1 cellular context compared by ENCODE assay signal in the genomic region with DNA sequence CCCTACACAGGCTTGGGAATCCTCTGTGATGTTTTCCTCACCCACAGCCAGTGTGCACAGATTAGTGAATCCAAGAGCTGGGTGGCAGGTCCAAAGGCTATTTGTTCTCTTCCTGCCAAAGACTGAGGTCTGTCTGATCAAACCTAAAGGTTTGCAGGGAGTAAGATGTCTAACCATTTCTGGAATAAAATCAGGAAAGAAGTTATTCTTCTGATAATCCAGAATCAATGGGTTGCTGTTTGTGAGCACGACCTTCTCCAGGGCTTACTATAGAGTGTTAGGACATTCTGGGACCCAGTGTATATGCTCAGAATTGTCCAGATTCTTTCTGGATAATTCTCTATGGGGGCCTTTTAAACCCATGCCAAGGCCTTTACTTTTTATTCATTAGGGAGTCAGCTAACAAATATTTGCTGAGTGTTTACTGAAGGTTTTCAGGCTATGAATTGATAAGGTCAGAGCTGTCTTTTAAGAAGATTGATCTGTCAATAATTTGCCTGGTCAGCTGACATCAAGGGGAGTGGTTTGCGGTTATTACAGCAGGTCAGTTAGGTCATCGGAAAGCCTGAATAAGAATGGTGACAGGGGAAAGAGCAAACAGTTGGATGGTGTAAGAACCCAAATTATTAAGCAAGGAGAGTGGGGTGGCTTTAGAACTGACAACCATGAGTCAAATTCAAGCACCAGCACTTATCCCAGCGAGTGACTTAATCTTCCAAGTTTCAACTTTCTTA.
TF ChIP-seq lines count a peak whose summit lies in the region.

No MANE protein-coding gene starts in this region.

TF ChIP-seq in HepG2, 621 proteins besides CTCF, POLR2A, EP300 and RAD21 (continued from another document and continues in another):
- TF ChIP-seq TCF7L2 (IDR thresholded peaks at IDR 0.05; ENCODE audit: low read depth, low read length) (peak; percentile 74; the same call in 1 of the 2 replicates), SMARCC2 (IDR thresholded peaks at IDR 0.05) (no peak), ZFP36L2 (CRISPR knock-in tag; IDR thresholded peaks at IDR 0.05) (no peak), ZNF24 (IDR thresholded peaks at IDR 0.05) (peak; percentile 22; the same call in 1 of the 2 replicates), FOXJ3 (CRISPR knock-in tag; IDR thresholded peaks at IDR 0.05; ENCODE audit: borderline replicate concordance) (peak; percentile 74; the same call in 1 of the 2 replicates), SOX5 (CRISPR knock-in tag; IDR thresholded peaks at IDR 0.05; ENCODE audit: borderline replicate concordance) (peak; percentile 88), MTF2 (CRISPR knock-in tag; IDR thresholded peaks at IDR 0.05; ENCODE audit: borderline replicate concordance) (no peak), SYNCRIP (IDR thresholded peaks at IDR 0.05; ENCODE audit: insufficient read depth, low read depth, low read length) (no peak), ZKSCAN1 (IDR thresholded peaks at IDR 0.05; ENCODE audit: low read length) (no peak), ZNF672 (CRISPR knock-in tag; IDR thresholded peaks at IDR 0.05) (no peak), ZNF839 (CRISPR knock-in tag; IDR thresholded peaks at IDR 0.05; ENCODE audit: borderline replicate concordance) (no peak), HDAC2 (CRISPR knock-in tag; IDR thresholded peaks at IDR 0.05) (peak; percentile 71), ZNF33B (CRISPR knock-in tag; IDR thresholded peaks at IDR 0.05) (no peak), ZNF607 (CRISPR knock-in tag; IDR thresholded peaks at IDR 0.05; ENCODE audit: borderline replicate concordance) (no peak), ISL2 (CRISPR knock-in tag; IDR thresholded peaks at IDR 0.05) (peak; percentile 97), ZNF263 (CRISPR knock-in tag; IDR thresholded peaks at IDR 0.05) (0 out of 2 replicates have a peak, but pooled peaks have one; percentile 2), ZNF614 (CRISPR knock-in tag; IDR thresholded peaks at IDR 0.05; ENCODE audit: borderline replicate concordance) (no peak; the same call in 1 of the 2 replicates), BRD4 (CRISPR knock-in tag; IDR thresholded peaks at IDR 0.05) (no peak), TOPORS (CRISPR knock-in tag; IDR thresholded peaks at IDR 0.05) (no peak), TEAD3 (CRISPR knock-in tag; optimal IDR thresholded peaks at IDR 0.05; ENCODE audit: borderline replicate concordance) (peak; percentile 58), ERF (CRISPR knock-in tag; IDR thresholded peaks at IDR 0.05) (peak; percentile 69; the same call in 1 of the 2 replicates), MAZ (IDR thresholded peaks at IDR 0.05; ENCODE audit: borderline replicate concordance, low read depth, low read length) (no peak), MAZ (CRISPR knock-in tag; IDR thresholded peaks at IDR 0.05; ENCODE audit: low read depth) (no peak), LCORL (IDR thresholded peaks at IDR 0.05) (peak; percentile 82), LCORL (CRISPR knock-in tag; IDR thresholded peaks at IDR 0.05) (peak; percentile 93), JDP2 (CRISPR knock-in tag; IDR thresholded peaks at IDR 0.05; ENCODE audit: borderline replicate concordance) (no peak), ZNF780A (CRISPR knock-in tag; IDR thresholded peaks at IDR 0.05) (no peak), ZNF557 (CRISPR knock-in tag; IDR thresholded peaks at IDR 0.05) (no peak), RFX5 (IDR thresholded peaks at IDR 0.05; ENCODE audit: low read depth, low read length) (no peak), SMAD3 (CRISPR knock-in tag; IDR thresholded peaks at IDR 0.05) (peak; percentile 53; the same call in 1 of the 2 replicates), ZNF891 (CRISPR knock-in tag; IDR thresholded peaks at IDR 0.05) (no peak), SPEN (CRISPR knock-in tag; IDR thresholded peaks at IDR 0.05; ENCODE audit: low read depth) (no peak), MATR3 (CRISPR knock-in tag; IDR thresholded peaks at IDR 0.05) (no peak), TSC22D2 (CRISPR knock-in tag; IDR thresholded peaks at IDR 0.05; ENCODE audit: borderline replicate concordance) (no peak), ZFP36L1 (CRISPR knock-in tag; IDR thresholded peaks at IDR 0.05) (no peak), KDM3A (CRISPR knock-in tag; IDR thresholded peaks at IDR 0.05; ENCODE audit: low read depth) (no peak), PAWR (CRISPR knock-in tag; IDR thresholded peaks at IDR 0.05; ENCODE audit: borderline replicate concordance) (no peak), ZNF335 (CRISPR knock-in tag; IDR thresholded peaks at IDR 0.05) (0 out of 2 replicates have a peak, but pooled peaks have one; percentile 49), MBNL3 (CRISPR knock-in tag; conservative IDR thresholded peaks at IDR 0.05) (no peak), ZSCAN29 (CRISPR knock-in tag; conservative IDR thresholded peaks at IDR 0.05) (peak; percentile 64; the same call in 1 of the 2 replicates), RORA (CRISPR knock-in tag; IDR thresholded peaks at IDR 0.05) (peak; percentile 40; the same call in 1 of the 2 replicates)
- TF ChIP-seq, protein P1, sequence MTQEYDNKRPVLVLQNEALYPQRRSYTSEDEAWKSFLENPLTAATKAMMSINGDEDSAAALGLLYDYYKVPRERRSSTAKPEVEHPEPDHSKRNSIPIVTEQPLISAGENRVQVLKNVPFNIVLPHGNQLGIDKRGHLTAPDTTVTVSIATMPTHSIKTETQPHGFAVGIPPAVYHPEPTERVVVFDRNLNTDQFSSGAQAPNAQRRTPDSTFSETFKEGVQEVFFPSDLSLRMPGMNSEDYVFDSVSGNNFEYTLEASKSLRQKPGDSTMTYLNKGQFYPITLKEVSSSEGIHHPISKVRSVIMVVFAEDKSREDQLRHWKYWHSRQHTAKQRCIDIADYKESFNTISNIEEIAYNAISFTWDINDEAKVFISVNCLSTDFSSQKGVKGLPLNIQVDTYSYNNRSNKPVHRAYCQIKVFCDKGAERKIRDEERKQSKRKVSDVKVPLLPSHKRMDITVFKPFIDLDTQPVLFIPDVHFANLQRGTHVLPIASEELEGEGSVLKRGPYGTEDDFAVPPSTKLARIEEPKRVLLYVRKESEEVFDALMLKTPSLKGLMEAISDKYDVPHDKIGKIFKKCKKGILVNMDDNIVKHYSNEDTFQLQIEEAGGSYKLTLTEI (CRISPR knock-in tag; conservative IDR thresholded peaks at IDR 0.05) = no peak
- TF ChIP-seq, protein P2, sequence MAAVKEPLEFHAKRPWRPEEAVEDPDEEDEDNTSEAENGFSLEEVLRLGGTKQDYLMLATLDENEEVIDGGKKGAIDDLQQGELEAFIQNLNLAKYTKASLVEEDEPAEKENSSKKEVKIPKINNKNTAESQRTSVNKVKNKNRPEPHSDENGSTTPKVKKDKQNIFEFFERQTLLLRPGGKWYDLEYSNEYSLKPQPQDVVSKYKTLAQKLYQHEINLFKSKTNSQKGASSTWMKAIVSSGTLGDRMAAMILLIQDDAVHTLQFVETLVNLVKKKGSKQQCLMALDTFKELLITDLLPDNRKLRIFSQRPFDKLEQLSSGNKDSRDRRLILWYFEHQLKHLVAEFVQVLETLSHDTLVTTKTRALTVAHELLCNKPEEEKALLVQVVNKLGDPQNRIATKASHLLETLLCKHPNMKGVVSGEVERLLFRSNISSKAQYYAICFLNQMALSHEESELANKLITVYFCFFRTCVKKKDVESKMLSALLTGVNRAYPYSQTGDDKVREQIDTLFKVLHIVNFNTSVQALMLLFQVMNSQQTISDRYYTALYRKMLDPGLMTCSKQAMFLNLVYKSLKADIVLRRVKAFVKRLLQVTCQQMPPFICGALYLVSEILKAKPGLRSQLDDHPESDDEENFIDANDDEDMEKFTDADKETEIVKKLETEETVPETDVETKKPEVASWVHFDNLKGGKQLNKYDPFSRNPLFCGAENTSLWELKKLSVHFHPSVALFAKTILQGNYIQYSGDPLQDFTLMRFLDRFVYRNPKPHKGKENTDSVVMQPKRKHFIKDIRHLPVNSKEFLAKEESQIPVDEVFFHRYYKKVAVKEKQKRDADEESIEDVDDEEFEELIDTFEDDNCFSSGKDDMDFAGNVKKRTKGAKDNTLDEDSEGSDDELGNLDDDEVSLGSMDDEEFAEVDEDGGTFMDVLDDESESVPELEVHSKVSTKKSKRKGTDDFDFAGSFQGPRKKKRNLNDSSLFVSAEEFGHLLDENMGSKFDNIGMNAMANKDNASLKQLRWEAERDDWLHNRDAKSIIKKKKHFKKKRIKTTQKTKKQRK (IDR thresholded peaks at IDR 0.05; ENCODE audit: low read length) = no peak
- TF ChIP-seq, protein P3, sequence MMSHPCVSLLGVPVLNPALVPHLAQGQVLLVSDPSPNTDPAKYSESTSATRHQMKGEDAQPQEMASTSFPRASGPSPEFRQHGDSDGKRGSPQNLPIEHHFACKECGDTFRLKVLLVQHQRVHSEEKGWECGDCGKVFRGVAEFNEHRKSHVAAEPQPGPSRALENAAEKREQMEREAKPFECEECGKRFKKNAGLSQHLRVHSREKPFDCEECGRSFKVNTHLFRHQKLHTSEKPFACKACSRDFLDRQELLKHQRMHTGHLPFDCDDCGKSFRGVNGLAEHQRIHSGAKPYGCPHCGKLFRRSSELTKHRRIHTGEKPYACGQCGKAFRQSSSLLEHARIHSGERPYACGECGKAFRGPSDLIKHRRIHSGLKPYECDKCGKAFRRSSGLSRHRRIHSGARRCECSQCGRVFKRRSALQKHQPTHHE (CRISPR knock-in tag; IDR thresholded peaks at IDR 0.05; ENCODE audit: borderline replicate concordance) = no peak
- TF ChIP-seq, protein P4, sequence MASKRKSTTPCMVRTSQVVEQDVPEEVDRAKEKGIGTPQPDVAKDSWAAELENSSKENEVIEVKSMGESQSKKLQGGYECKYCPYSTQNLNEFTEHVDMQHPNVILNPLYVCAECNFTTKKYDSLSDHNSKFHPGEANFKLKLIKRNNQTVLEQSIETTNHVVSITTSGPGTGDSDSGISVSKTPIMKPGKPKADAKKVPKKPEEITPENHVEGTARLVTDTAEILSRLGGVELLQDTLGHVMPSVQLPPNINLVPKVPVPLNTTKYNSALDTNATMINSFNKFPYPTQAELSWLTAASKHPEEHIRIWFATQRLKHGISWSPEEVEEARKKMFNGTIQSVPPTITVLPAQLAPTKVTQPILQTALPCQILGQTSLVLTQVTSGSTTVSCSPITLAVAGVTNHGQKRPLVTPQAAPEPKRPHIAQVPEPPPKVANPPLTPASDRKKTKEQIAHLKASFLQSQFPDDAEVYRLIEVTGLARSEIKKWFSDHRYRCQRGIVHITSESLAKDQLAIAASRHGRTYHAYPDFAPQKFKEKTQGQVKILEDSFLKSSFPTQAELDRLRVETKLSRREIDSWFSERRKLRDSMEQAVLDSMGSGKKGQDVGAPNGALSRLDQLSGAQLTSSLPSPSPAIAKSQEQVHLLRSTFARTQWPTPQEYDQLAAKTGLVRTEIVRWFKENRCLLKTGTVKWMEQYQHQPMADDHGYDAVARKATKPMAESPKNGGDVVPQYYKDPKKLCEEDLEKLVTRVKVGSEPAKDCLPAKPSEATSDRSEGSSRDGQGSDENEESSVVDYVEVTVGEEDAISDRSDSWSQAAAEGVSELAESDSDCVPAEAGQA (IDR thresholded peaks at IDR 0.05; ENCODE audit: low read depth) = no peak
- TF ChIP-seq, protein P4 (CRISPR knock-in tag; IDR thresholded peaks at IDR 0.05; ENCODE audit: borderline replicate concordance) = no peak
- TF ChIP-seq, protein P5, sequence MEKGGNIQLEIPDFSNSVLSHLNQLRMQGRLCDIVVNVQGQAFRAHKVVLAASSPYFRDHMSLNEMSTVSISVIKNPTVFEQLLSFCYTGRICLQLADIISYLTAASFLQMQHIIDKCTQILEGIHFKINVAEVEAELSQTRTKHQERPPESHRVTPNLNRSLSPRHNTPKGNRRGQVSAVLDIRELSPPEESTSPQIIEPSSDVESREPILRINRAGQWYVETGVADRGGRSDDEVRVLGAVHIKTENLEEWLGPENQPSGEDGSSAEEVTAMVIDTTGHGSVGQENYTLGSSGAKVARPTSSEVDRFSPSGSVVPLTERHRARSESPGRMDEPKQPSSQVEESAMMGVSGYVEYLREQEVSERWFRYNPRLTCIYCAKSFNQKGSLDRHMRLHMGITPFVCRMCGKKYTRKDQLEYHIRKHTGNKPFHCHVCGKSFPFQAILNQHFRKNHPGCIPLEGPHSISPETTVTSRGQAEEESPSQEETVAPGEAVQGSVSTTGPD (CRISPR knock-in tag; IDR thresholded peaks at IDR 0.05) = no peak
- TF ChIP-seq, protein P6, sequence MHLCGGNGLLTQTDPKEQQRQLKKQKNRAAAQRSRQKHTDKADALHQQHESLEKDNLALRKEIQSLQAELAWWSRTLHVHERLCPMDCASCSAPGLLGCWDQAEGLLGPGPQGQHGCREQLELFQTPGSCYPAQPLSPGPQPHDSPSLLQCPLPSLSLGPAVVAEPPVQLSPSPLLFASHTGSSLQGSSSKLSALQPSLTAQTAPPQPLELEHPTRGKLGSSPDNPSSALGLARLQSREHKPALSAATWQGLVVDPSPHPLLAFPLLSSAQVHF (CRISPR knock-in tag; IDR thresholded peaks at IDR 0.05) = no peak
- TF ChIP-seq, protein P7, sequence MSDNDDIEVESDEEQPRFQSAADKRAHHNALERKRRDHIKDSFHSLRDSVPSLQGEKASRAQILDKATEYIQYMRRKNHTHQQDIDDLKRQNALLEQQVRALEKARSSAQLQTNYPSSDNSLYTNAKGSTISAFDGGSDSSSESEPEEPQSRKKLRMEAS (IDR thresholded peaks at IDR 0.05) = peak; percentile 62
- TF ChIP-seq, protein P8, sequence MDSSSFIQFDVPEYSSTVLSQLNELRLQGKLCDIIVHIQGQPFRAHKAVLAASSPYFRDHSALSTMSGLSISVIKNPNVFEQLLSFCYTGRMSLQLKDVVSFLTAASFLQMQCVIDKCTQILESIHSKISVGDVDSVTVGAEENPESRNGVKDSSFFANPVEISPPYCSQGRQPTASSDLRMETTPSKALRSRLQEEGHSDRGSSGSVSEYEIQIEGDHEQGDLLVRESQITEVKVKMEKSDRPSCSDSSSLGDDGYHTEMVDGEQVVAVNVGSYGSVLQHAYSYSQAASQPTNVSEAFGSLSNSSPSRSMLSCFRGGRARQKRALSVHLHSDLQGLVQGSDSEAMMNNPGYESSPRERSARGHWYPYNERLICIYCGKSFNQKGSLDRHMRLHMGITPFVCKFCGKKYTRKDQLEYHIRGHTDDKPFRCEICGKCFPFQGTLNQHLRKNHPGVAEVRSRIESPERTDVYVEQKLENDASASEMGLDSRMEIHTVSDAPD (CRISPR knock-in tag; IDR thresholded peaks at IDR 0.05) = no peak; the same call in 1 of the 2 replicates
